In genomic region chr12:26767865-26768264, GRCh38 we compare ENCODE assay signal across 20 cellular contexts.
"Had no signal": no experiment of that assay in that cellular context is flagged by ENCODE, and none has a peak within 500 bp of the region (broad histone marks: within the 10 kb centered on the region; RNA-seq: fewer than 3 reads in every experiment).

No MANE protein-coding gene starts in this region.

- H3K4me3 Mint-ChIP-seq: activated naive CD8-positive, alpha-beta T cell treated with anti-CD3 and anti-CD28 coated beads for 36 hours; naive B cell; stimulated activated naive CD8-positive, alpha-beta T cell treated with anti-CD3 and anti-CD28 coated beads, Interleukin-15, Interleukin-2, amounts not matched to agents 100 ng/mL and 50 ng/mL, for 24 hours; WTC11 had no signal

- H3K27ac Mint-ChIP-seq: activated naive CD8-positive, alpha-beta T cell treated with anti-CD3 and anti-CD28 coated beads for 36 hours; activated T-helper 2 cell treated with anti-CD3 and anti-CD28 coated beads, Interferon-gamma antibody, Interleukin-2, Interleukin-4, amounts not matched to agents 10 μg/mL and 5 μg/mL and 100 μg/mL, durations not matched to agents 14 hours and 24 hours and 36 hours; stimulated activated naive CD8-positive, alpha-beta T cell treated with anti-CD3 and anti-CD28 coated beads, Interleukin-15, Interleukin-2, amounts not matched to agents 100 ng/mL and 50 ng/mL, for 24 hours; WTC11 had no signal

- H3K9me3 ChIP-seq: thyroid gland had no signal

- H3K27me3 Mint-ChIP-seq: activated naive CD8-positive, alpha-beta T cell treated with anti-CD3 and anti-CD28 coated beads for 36 hours; naive B cell; stimulated activated naive CD8-positive, alpha-beta T cell treated with anti-CD3 and anti-CD28 coated beads, Interleukin-15, Interleukin-2, amounts not matched to agents 100 ng/mL and 50 ng/mL, for 24 hours had no signal

- H3K79me2 ChIP-seq: parathyroid adenoma had no signal

- DNase-seq: activated naive CD4-positive, alpha-beta T cell treated with Interleukin-2 at 50 U/mL for 16 hours; activated naive CD8-positive, alpha-beta T cell treated with anti-CD3 and anti-CD28 coated beads for 36 hours; activated T-cell treated with anti-CD3 and anti-CD28 coated beads, Interleukin-2, amount 50 U/mL, for 1 hour; central memory CD4-positive, alpha-beta T cell; effector CD8-positive, alpha-beta T cell; erythroblast; foreskin fibroblast; heart right ventricle; lower lobe of right lung; mucosa of descending colon; naive B cell; nucleus accumbens; right cardiac atrium; stimulated activated CD4-positive, alpha-beta T cell treated with anti-CD3 and anti-CD28 coated beads, Interleukin-12 subunit alpha, Interleukin-12 subunit beta, amount 100 ng/mL, for 4 hours; substantia nigra; thyroid gland had no signal

- H3K27ac ChIP-seq: heart right ventricle, lower lobe of right lung, parathyroid adenoma, thyroid gland had no signal

- H3K9ac ChIP-seq: parathyroid adenoma had no signal

- H3K4me1 ChIP-seq: parathyroid adenoma had no signal

- H3K36me3 ChIP-seq: heart right ventricle, lower lobe of right lung, thyroid gland had no signal

- H3K27me3 ChIP-seq: heart right ventricle, thyroid gland had no signal

- ATAC-seq: heart right ventricle, right cardiac atrium had no signal

- H2AFZ ChIP-seq: parathyroid adenoma had no signal

- H3K4me3 ChIP-seq: heart right ventricle, lower lobe of right lung, mucosa of descending colon, thyroid gland had no signal
